In the genomic region with DNA sequence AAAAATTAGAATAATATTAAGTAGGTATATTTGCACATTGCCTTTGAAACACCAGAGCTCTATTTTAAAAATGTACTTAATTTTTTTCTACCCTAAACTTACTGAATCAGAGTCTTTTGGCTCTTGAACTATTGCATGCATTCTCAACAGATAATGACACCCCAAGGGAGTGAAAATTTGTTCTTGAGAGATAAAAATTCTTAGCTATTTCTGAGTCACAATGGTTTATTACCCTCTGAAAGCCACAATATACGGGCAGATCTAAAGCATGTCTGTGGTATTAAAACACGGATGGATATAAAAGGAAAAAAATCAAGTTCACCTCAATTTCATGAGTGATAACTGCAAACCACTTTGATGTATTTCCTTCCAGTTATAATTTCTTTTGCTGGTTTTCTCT, we compare ENCODE assay signal across 23 cellular contexts.
A peak's percentile ranks its signal among the peaks of the same experiment; 100 is the strongest.
DNase-seq lines count a peak whose midpoint lies in the region; ATAC-seq, FAIRE-seq and TF ChIP-seq lines count a peak whose summit lies in the region.
"Had no signal": no experiment of that assay in that cellular context is flagged by ENCODE, and none has a peak within 500 bp of the region (broad histone marks: within the 10 kb centered on the region; RNA-seq: fewer than 3 reads in every experiment).

No MANE protein-coding gene starts in this region.

- 50 to 74% methylated on average over 2 of the region's 2 CpGs for WGBS in pancreas, 2 donors
- WGBS in suprapubic skin: 46% methylated on average over 2 of the region's 2 CpGs

- no peak for TF ChIP-seq POLR2A in suprapubic skin (IDR thresholded peaks at IDR 0.05)

- in situ Hi-C loops in brain microvascular endothelial cell (cut with HindIII; ENCODE audit: low pct_ligation_motif_present, low sequenced_read_pairs): no loop called here

- H3K4me1 ChIP-seq in SJCRH30 (peaks cover 33% of the 10 kb centered on the region), pancreas (no peaks in the 10 kb centered on the region), suprapubic skin (no peaks in the 10 kb centered on the region)

- H3K36me3 ChIP-seq in SJCRH30: no peaks in the 10 kb centered on the region
- no peaks in the 10 kb centered on the region for H3K36me3 ChIP-seq in brain microvascular endothelial cell (replicated peaks)
- no peaks in the 10 kb centered on the region for H3K36me3 ChIP-seq in pancreas
- H3K36me3 ChIP-seq in MG63: no peaks in the 10 kb centered on the region
- H3K36me3 ChIP-seq in suprapubic skin: no peaks in the 10 kb centered on the region

- peak; percentile 83 for FAIRE-seq in pancreas (lab: Jason Lieb, UNC)
- FAIRE-seq: GM12878, HTR-8/SVneo had no signal

- intact Hi-C loops in pancreas (cut with DNase I): no loop called here

- H3K4me3 ChIP-seq in SJCRH30: no peak overlapping the region
- no peak overlapping the region for H3K4me3 ChIP-seq in brain microvascular endothelial cell (ENCODE audit: low read depth, low read length)
- no peak overlapping the region for H3K4me3 ChIP-seq in pancreas
- H3K4me3 ChIP-seq in MG63: no peak overlapping the region
- no peak overlapping the region for H3K4me3 ChIP-seq in suprapubic skin
- H3K4me3 ChIP-seq: GM12878, GM23248, SK-N-MC had no signal

- H3K27me3 ChIP-seq in SJCRH30 (no peaks in the 10 kb centered on the region), brain microvascular endothelial cell (replicated peaks) (no peaks in the 10 kb centered on the region), pancreas (peaks cover 0 to 5% (median 1%) of the 10 kb centered on the region in 4 donors), MG63 (no peaks in the 10 kb centered on the region), suprapubic skin (no peaks in the 10 kb centered on the region)

- no peak for TF ChIP-seq EP300 in suprapubic skin (IDR thresholded peaks at IDR 0.05)

- TF ChIP-seq CTCF in brain microvascular endothelial cell (IDR thresholded peaks at IDR 0.05; ENCODE audit: low read depth, low read length, missing control alignments): no peak
- TF ChIP-seq CTCF in pancreas (IDR thresholded peaks at IDR 0.05): no peak
- no peak for TF ChIP-seq CTCF in suprapubic skin (IDR thresholded peaks at IDR 0.05)

- peak; percentile 32 for DNase-seq in Daoy (ENCODE audit: low read depth)
- DNase-seq in SJCRH30: no peak
- peak; percentile 5 for DNase-seq in brain microvascular endothelial cell
- no peak for DNase-seq in pancreas
- no peak for DNase-seq in MG63
- DNase-seq in UCSD-AML1 (lab: John Stamatoyannopoulos, UW; ENCODE audit: unreplicated experiment): no peak
- DNase-seq in suprapubic skin (ENCODE audit: low spot score in 2 of 2): no peak
- DNase-seq: DMS79, GM23248, H9, NCI-H1048, NCI-H1417 treated with DMSO at 0.1 percent for 48 hours, NCI-H187, NCI-H446 treated with DMSO at 0.1 percent for 48 hours, NCI-H526 treated with DMSO at 0.1 percent for 48 hours, PC-3, RPMI8226, SHP77, SW 1271 had no signal

- ATAC-seq in pancreas: no peak
- ATAC-seq: GM12878, PC-3 had no signal

- peak overlapping the region; percentile 96; the same call in 1 of the 2 replicates for H3K27ac ChIP-seq in SJCRH30
- no peak overlapping the region for H3K27ac ChIP-seq in brain microvascular endothelial cell
- H3K27ac ChIP-seq in pancreas: no peak overlapping the region
- no peak overlapping the region for H3K27ac ChIP-seq in suprapubic skin
- H3K27ac ChIP-seq: GM23248, KMS-11, SK-N-MC had no signal

- no peaks in the 10 kb centered on the region for H3K9me3 ChIP-seq in SJCRH30 (replicated peaks)
- no peaks in the 10 kb centered on the region for H3K9me3 ChIP-seq in pancreas
- no peaks in the 10 kb centered on the region for H3K9me3 ChIP-seq in MG63
- no peaks in the 10 kb centered on the region for H3K9me3 ChIP-seq in suprapubic skin

Comparison
In these comparisons a context has a peak if more than half of its experiments do, and no peak if none do; other contexts are left out.
1. DNase-seq: peak in Daoy (single experiment) and brain microvascular endothelial cell (single experiment); none in SJCRH30 (0 of 2), pancreas (0 of 6), MG63 (single experiment), UCSD-AML1 (single experiment) and suprapubic skin (0 of 2).